8 cellular contexts compared by ENCODE assay signal in genomic region chr1:113928129-113928949, GRCh38. TPM values are rescaled to one million over a fixed set of nuclear protein-coding genes. Genes with fewer than 3 reads are reported as not detected.
DNase-seq lines count a peak whose midpoint lies in the region; ATAC-seq, FAIRE-seq and TF ChIP-seq lines count a peak whose summit lies in the region.

No MANE protein-coding gene starts in this region.

- H3K4me3 ChIP-seq in A549 = peak overlapping the region; percentile 96
- H3K4me3 ChIP-seq in NB4 (ENCODE audit: low read depth, low read length) = peak overlapping the region; percentile 82
- peak overlapping the region in 1 of 2 experiments; percentile 99 for H3K4me3 ChIP-seq in mesenchymal stem cell (ENCODE audit: insufficient read depth in 1 of 2, low read depth in 1 of 2, low read length in 2 of 2)
- peak overlapping the region; percentile 43 to 78 for H3K4me3 ChIP-seq in aorta (ENCODE audit: low read length in 2 of 2)

- H4K8ac ChIP-seq in mesenchymal stem cell (ENCODE audit: low read length) = no peak overlapping the region

- peak overlapping the region; percentile 86 for H3K4me2 ChIP-seq in A549
- H3K4me2 ChIP-seq in mesenchymal stem cell (ENCODE audit: low read length, poor library complexity, severe bottlenecking) = peak overlapping the region; percentile 91

- no peak overlapping the region for H4K91ac ChIP-seq in mesenchymal stem cell (ENCODE audit: low read length)

- H3K4me1 ChIP-seq in A549 = peaks cover 21% of the 10 kb centered on the region
- peaks cover 1% of the 10 kb centered on the region for H3K4me1 ChIP-seq in mesenchymal stem cell (ENCODE audit: control insufficient read depth, insufficient read depth, low read depth, low read length)
- H3K4me1 ChIP-seq in aorta (ENCODE audit: control insufficient read depth in 1 of 2, insufficient read depth in 2 of 2, low read length in 2 of 2) = no peaks in the 10 kb centered on the region

- no peak overlapping the region for H2AFZ ChIP-seq in mesenchymal stem cell (ENCODE audit: low read depth, low read length)

- 33% methylated on average over 7 of the region's 7 CpGs for WGBS in A549 (ENCODE audit: missing lambda C conversion rate)
- WGBS in mesenchymal stem cell = 15% methylated on average over 6 of the region's 7 CpGs
- WGBS in aorta, 2 donors = 1 to 2% methylated on average over 7 of the region's 7 CpGs

- H3K36me3 ChIP-seq in mesenchymal stem cell (ENCODE audit: control insufficient read depth in 1 of 2, insufficient read depth in 2 of 2, low read depth in 1 of 2, low read length in 2 of 2) (no peaks in the 10 kb centered on the region), aorta (ENCODE audit: control insufficient read depth in 1 of 2, insufficient read depth in 2 of 2, low read length in 1 of 2) (no peaks in the 10 kb centered on the region)

- TF ChIP-seq POLR2A in A549 (IDR thresholded peaks at IDR 0.05; ENCODE audit: low read length) (no peak), GM19099 (IDR thresholded peaks at IDR 0.05; ENCODE audit: extremely low read depth, insufficient read length, low read depth) (peak; percentile 17), NB4 (IDR thresholded peaks at IDR 0.05; ENCODE audit: extremely low read depth, insufficient read length) (no peak)

- H2BK120ac ChIP-seq in mesenchymal stem cell (ENCODE audit: low read depth, low read length) = no peak overlapping the region

- peaks cover 3% of the 10 kb centered on the region for H3K79me1 ChIP-seq in mesenchymal stem cell (replicated peaks; ENCODE audit: low read length, poor library complexity, severe bottlenecking)

- no peak overlapping the region for H3K14ac ChIP-seq in mesenchymal stem cell (ENCODE audit: low read length in 2 of 2)

- no peak overlapping the region for H2BK15ac ChIP-seq in mesenchymal stem cell (ENCODE audit: low read depth, poor library complexity, severe bottlenecking)

- H3K9me3 ChIP-seq in A549 (no peaks in the 10 kb centered on the region), mesenchymal stem cell (ENCODE audit: control insufficient read depth, low read length) (no peaks in the 10 kb centered on the region), aorta (ENCODE audit: control insufficient read depth, low read length) (no peaks in the 10 kb centered on the region)

- peak overlapping the region in 1 of 2 experiments; percentile 50 for H3K18ac ChIP-seq in mesenchymal stem cell (ENCODE audit: low read depth in 1 of 2, low read length in 2 of 2)

- peak overlapping the region; percentile 100 for H3K9ac ChIP-seq in mesenchymal stem cell (ENCODE audit: low read length)

- peak overlapping the region in 1 of 2 experiments; percentile 93 for H3K4ac ChIP-seq in mesenchymal stem cell (ENCODE audit: low read depth in 1 of 2, low read length in 2 of 2)

- TF ChIP-seq CTCF in A549 (IDR thresholded peaks at IDR 0.05) (no peak), NB4 (IDR thresholded peaks at IDR 0.05; ENCODE audit: low read depth, low read length) (no peak)

- POLR2A ChIA-PET in A549 (lab: Yijun Ruan, JAX) = interaction anchor here (0.6 to 3.7 kb wide), 3 partner anchors 8 to 170 kb away, joined by 3 to 32 read pairs (median 11); partner anchors contain the start of genes AP4B1 and DCLRE1B

- peaks cover 0 to 4% of the 10 kb centered on the region in 2 experiments for H3K27me3 ChIP-seq in mesenchymal stem cell (ENCODE audit: control insufficient read depth in 1 of 2, insufficient read depth in 1 of 2, low read length in 2 of 2)
- no peaks in the 10 kb centered on the region for H3K27me3 ChIP-seq in aorta (ENCODE audit: control insufficient read depth in 1 of 2, insufficient read depth in 2 of 2, low read length in 1 of 2)

- H2BK12ac ChIP-seq in mesenchymal stem cell (ENCODE audit: low read length in 2 of 2) = no peak overlapping the region

- H3K23ac ChIP-seq in mesenchymal stem cell (ENCODE audit: low read length in 2 of 2) = no peak overlapping the region

- CTCF ChIA-PET in A549 (lab: Yijun Ruan, JAX) = interaction anchor here (0.9 to 2.3 kb wide), 5 partner anchors 11 to 23 kb away, joined by 3 to 9 read pairs (median 4); partner anchors contain the start of genes AP4B1 and DCLRE1B

- ATAC-seq in A549 (no peak), aorta (ENCODE audit: low FRiP score) (no peak), HG03378 (IDR thresholded peaks at IDR 0.05; ENCODE audit: unreplicated experiment) (no peak)

- TF ChIP-seq EP300 in A549 (IDR thresholded peaks at IDR 0.05) = no peak

- intact Hi-C loops in aorta (cut with DNase I) = loop anchor here in 1 of 2 donors (2.0 to 10.0 kb wide), 2 partner anchors 16 to 94 kb away; no protein-coding TSS in a partner anchor

- H3K27ac ChIP-seq in A549 (peak overlapping the region; percentile 84 to 97), mesenchymal stem cell (ENCODE audit: low read length, poor library complexity, severe bottlenecking) (peak overlapping the region; percentile 55), aorta (ENCODE audit: low read depth in 1 of 2, low read length in 2 of 2) (peak overlapping the region; percentile 45 to 94)

- DNase-seq in A549 (ENCODE audit: low read depth in 1 of 2, low spot score in 1 of 2) (no peak), NB4 (ENCODE audit: low read depth) (peak; percentile 49), cerebellum (ENCODE audit: low spot score) (peak; percentile 26), mesenchymal stem cell (peak; percentile 38), aorta (no peak)
- no peak for DNase-seq in activated effector memory CD4-positive, alpha-beta T cell treated with anti-CD3 and anti-CD28 coated beads, Interleukin-2, amount 50 U/mL, for 16 hours

- no peak overlapping the region for H2BK5ac ChIP-seq in mesenchymal stem cell (ENCODE audit: low read depth, low read length, poor library complexity, severe bottlenecking)

- no peak for TF ChIP-seq RAD21 in A549 (conservative IDR thresholded peaks at IDR 0.05 in 1 of 2, IDR thresholded peaks at IDR 0.05 in 1 of 2)

- H2AK5ac ChIP-seq in mesenchymal stem cell (ENCODE audit: low read length, severe bottlenecking) = no peak overlapping the region

- no peak for FAIRE-seq in A549 (lab: Jason Lieb, UNC)

TF ChIP-seq in A549, 52 proteins besides CTCF, POLR2A, EP300 and RAD21 (continues in another document):
- TF ChIP-seq EHMT2 (IDR thresholded peaks at IDR 0.05; ENCODE audit: low read depth) (no peak), ATOH8 (CRISPR knock-in tag; IDR thresholded peaks at IDR 0.05; ENCODE audit: low read depth) (no peak), EHF (CRISPR knock-in tag; IDR thresholded peaks at IDR 0.05) (no peak)

RNA-seq across cellular contexts. Expression of gene HIPK1, which starts 0.8 kb away (rescaled TPM):
- polyA plus RNA-seq in A549 (2011; rRNA removed) (27.4 and 35.9 TPM in 2 replicates), A549 (2017; fragmentation: RNase III; extraction: RNeasy Plus Mini Kit Qiagen cat#74134 plus additional on column Dnase treatment) (11.1 to 11.5 TPM (median 11.3 TPM) in 3 replicates), aorta (10 to 100 TPM; 14.9 to 19.7 TPM)
- 9.2 and 13.5 TPM in 2 replicates for polyA plus RNA-seq in A549 (2012; cell fraction: cytosol; rRNA removed)
- polyA plus RNA-seq in A549 (2012; cell fraction: nucleus; rRNA removed) = 13.4 and 14.3 TPM in 2 replicates
- 86.3 and 103 TPM in 2 replicates for polyA minus RNA-seq in A549 (2011; rRNA and poly(A)+ RNA removed)
- total RNA-seq in cerebellum (46.9 TPM), aorta (10 to 100 TPM; 71.1 to 75.3 TPM)
- 21.0 TPM for polyA plus RNA-seq in mesenchymal stem cell (2013, experiment 1 of 2)
- polyA plus RNA-seq in mesenchymal stem cell (2013, experiment 2 of 2) = 20.0 TPM

RNA-seq across cellular contexts. Expression of gene DCLRE1B, which starts 23.2 kb away (rescaled TPM):
- polyA plus RNA-seq in A549 (2011; rRNA removed) (4.8 and 6.3 TPM in 2 replicates), A549 (2017; fragmentation: RNase III; extraction: RNeasy Plus Mini Kit Qiagen cat#74134 plus additional on column Dnase treatment) (5.5 to 6.4 TPM (median 5.7 TPM) in 3 replicates), aorta (1 to 10 TPM; 1.9 to 2.6 TPM)
- 3.8 and 5.1 TPM in 2 replicates for polyA plus RNA-seq in A549 (2012; cell fraction: cytosol; rRNA removed)
- 2.6 TPM in 2 replicates for polyA plus RNA-seq in A549 (2012; cell fraction: nucleus; rRNA removed)
- 5.5 and 6.7 TPM in 2 replicates for polyA minus RNA-seq in A549 (2011; rRNA and poly(A)+ RNA removed)
- total RNA-seq in cerebellum (9.3 TPM), aorta (1 to 10 TPM; 4.2 to 6.3 TPM)
- 5.4 TPM for polyA plus RNA-seq in mesenchymal stem cell (2013, experiment 1 of 2)
- 5.4 TPM for polyA plus RNA-seq in mesenchymal stem cell (2013, experiment 2 of 2)

RNA-seq across cellular contexts. Expression of gene AP4B1, which starts 23.7 kb away (rescaled TPM):
- polyA plus RNA-seq in A549 (2011; rRNA removed) (11.9 and 12.0 TPM in 2 replicates), A549 (2017; fragmentation: RNase III; extraction: RNeasy Plus Mini Kit Qiagen cat#74134 plus additional on column Dnase treatment) (9.2 to 9.4 TPM (median 9.2 TPM) in 3 replicates), aorta (10 to 100 TPM in 1 of 2 donors, 1 to 10 TPM in 1; 8.5 to 35.4 TPM)
- polyA plus RNA-seq in A549 (2012; cell fraction: cytosol; rRNA removed) = 5.3 and 5.6 TPM in 2 replicates
- polyA plus RNA-seq in A549 (2012; cell fraction: nucleus; rRNA removed) = 8.3 and 12.4 TPM in 2 replicates
- polyA minus RNA-seq in A549 (2011; rRNA and poly(A)+ RNA removed) = 13.3 and 13.9 TPM in 2 replicates
- total RNA-seq in cerebellum (29.8 TPM), aorta (10 to 100 TPM; 15.7 to 24.8 TPM)
- polyA plus RNA-seq in mesenchymal stem cell (2013, experiment 1 of 2) = 5.4 TPM
- 6.2 TPM for polyA plus RNA-seq in mesenchymal stem cell (2013, experiment 2 of 2)

RNA-seq across cellular contexts. Expression of gene BCL2L15, which starts 41.0 kb away (rescaled TPM):
- polyA plus RNA-seq in A549 (2011; rRNA removed) = 2.3 and 3.1 TPM in 2 replicates
- 0.15 and 1.5 TPM in 2 replicates for polyA plus RNA-seq in A549 (2012; cell fraction: cytosol; rRNA removed)
- polyA plus RNA-seq in A549 (2012; cell fraction: nucleus; rRNA removed) = 0.23 and 9.0 TPM in 2 replicates
- polyA plus RNA-seq in A549 (2017; fragmentation: RNase III; extraction: RNeasy Plus Mini Kit Qiagen cat#74134 plus additional on column Dnase treatment) = 0.79 to 2.1 TPM (median 0.87 TPM) in 3 replicates
- 1.0 and 2.4 TPM in 2 replicates for polyA minus RNA-seq in A549 (2011; rRNA and poly(A)+ RNA removed)
- 0.91 TPM for total RNA-seq in cerebellum
- 0.03 TPM for polyA plus RNA-seq in mesenchymal stem cell (2013, experiment 1 of 2)
- 0.10 TPM for polyA plus RNA-seq in mesenchymal stem cell (2013, experiment 2 of 2)
- total RNA-seq in aorta = 1 to 10 TPM in 1 of 2 donors, under 1 TPM in 1; 0.36 to 2.2 TPM
- 10 to 100 TPM in 1 of 2 donors, under 1 TPM in 1; 0.38 to 36.1 TPM for polyA plus RNA-seq in aorta

RNA-seq across cellular contexts. Expression of gene OLFML3, which starts 50.9 kb away (rescaled TPM):
- 1.2 TPM in 2 replicates for polyA plus RNA-seq in A549 (2011; rRNA removed)
- polyA plus RNA-seq in A549 (2012; cell fraction: cytosol; rRNA removed) = 0.85 and 1.1 TPM in 2 replicates
- 1.8 and 1.9 TPM in 2 replicates for polyA plus RNA-seq in A549 (2012; cell fraction: nucleus; rRNA removed)
- polyA plus RNA-seq in A549 (2017; fragmentation: RNase III; extraction: RNeasy Plus Mini Kit Qiagen cat#74134 plus additional on column Dnase treatment) = 6.6 to 9.3 TPM (median 8.0 TPM) in 3 replicates
- 1.0 TPM in 2 replicates for polyA minus RNA-seq in A549 (2011; rRNA and poly(A)+ RNA removed)
- total RNA-seq in cerebellum = 26.4 TPM
- polyA plus RNA-seq in mesenchymal stem cell (2013, experiment 1 of 2) = 118 TPM
- 119 TPM for polyA plus RNA-seq in mesenchymal stem cell (2013, experiment 2 of 2)
- 10 to 100 TPM; 19.8 to 96.1 TPM for total RNA-seq in aorta
- 10 to 100 TPM; 17.3 to 20.4 TPM for polyA plus RNA-seq in aorta

Comparison
In these comparisons a context has a peak if more than half of its experiments do, and no peak if none do; other contexts are left out.
1. DNase-seq: peak in NB4 (single experiment), cerebellum (single experiment) and mesenchymal stem cell (single experiment); none in A549 (0 of 2), aorta (0 of 2) and activated effector memory CD4-positive, alpha-beta T cell treated with anti-CD3 and anti-CD28 coated beads, Interleukin-2, amount 50 U/mL, for 16 hours (single experiment).
2. Peak in every context shown above with its lines, with median percentiles within 50 percentile points of each other: H3K27ac ChIP-seq.